In genomic region chr5:180795771-180796313, GRCh38 we compare ENCODE assay signal across 1 cellular context.
TF ChIP-seq lines count a peak whose summit lies in the region.

No MANE protein-coding gene starts in this region.

TF ChIP-seq in WTC11, 78 proteins besides CTCF, POLR2A, EP300 and RAD21 (continued from another document):
- TF ChIP-seq, protein P1, sequence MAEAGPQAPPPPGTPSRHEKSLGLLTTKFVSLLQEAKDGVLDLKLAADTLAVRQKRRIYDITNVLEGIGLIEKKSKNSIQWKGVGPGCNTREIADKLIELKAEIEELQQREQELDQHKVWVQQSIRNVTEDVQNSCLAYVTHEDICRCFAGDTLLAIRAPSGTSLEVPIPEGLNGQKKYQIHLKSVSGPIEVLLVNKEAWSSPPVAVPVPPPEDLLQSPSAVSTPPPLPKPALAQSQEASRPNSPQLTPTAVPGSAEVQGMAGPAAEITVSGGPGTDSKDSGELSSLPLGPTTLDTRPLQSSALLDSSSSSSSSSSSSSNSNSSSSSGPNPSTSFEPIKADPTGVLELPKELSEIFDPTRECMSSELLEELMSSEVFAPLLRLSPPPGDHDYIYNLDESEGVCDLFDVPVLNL (CRISPR knock-in tag; IDR thresholded peaks at IDR 0.05; ENCODE audit: borderline replicate concordance, low read depth), result no peak
- TF ChIP-seq OVOL2 (CRISPR knock-in tag; IDR thresholded peaks at IDR 0.05; ENCODE audit: borderline replicate concordance) (no peak), NR1H2 (CRISPR knock-in tag; IDR thresholded peaks at IDR 0.05) (no peak)
